ENCODE assay signal across 15 cellular contexts in the genomic region with DNA sequence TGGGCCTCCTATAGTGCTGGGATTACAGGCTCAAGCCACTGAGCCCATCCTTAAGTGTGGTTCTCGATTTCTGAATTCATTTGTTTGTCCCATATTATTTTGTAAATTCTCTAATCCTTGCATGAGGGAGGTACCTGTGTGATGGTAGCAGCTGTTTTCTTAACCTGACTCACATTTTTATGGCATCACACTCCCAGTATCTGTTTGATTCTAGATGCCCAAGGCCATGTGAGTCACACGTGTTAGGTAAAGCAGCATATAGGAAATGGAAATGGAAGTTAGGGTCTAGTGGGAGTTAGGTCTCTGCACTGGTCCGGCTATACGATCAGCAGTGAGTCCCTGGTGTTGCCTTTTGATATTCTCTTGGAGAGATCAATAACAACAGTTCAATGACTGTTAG.
"Had no signal": no experiment of that assay in that cellular context is flagged by ENCODE, and none has a peak within 500 bp of the region (broad histone marks: within the 10 kb centered on the region; RNA-seq: fewer than 3 reads in every experiment).

No MANE protein-coding gene starts in this region.

- H3K4me1 ChIP-seq: colonic mucosa, lower lobe of right lung, parathyroid adenoma, thyroid gland, uterus had no signal

- H3K27me3 ChIP-seq: colonic mucosa, thyroid gland, uterus had no signal

- DNase-seq: activated B cell treated with CpG ODN at 0.5 μM for 24 hours; activated CD4-positive, alpha-beta T cell treated with anti-CD3 and anti-CD28 coated beads, Interleukin-2, amount 10 ng/mL, durations not matched to agents 24 days and 14 days; activated naive CD4-positive, alpha-beta T cell treated with anti-CD3 and anti-CD28 coated beads, Interleukin-2, amount 50 U/mL, for 16 hours; central memory CD4-positive, alpha-beta T cell; colonic mucosa; foreskin melanocyte; left cardiac atrium; lower lobe of right lung; naive thymus-derived CD4-positive, alpha-beta T cell; stimulated activated CD4-positive, alpha-beta T cell treated with anti-CD3 and anti-CD28 coated beads, Interleukin-4, amount 100 ng/mL, for 1 hour; stimulated activated naive B cell treated with anti-CD40 and anti-IgM and Interleukin-4, amounts not matched to agents 10 μg/mL and 1 μg/mL and 100 μg/mL, for 72 hours; SW 1271; thyroid gland; uterus had no signal

- ATAC-seq: left cardiac atrium; lower lobe of right lung; naive thymus-derived CD4-positive, alpha-beta T cell; stimulated activated naive B cell treated with anti-CD40 and anti-IgM and Interleukin-4, amounts not matched to agents 10 μg/mL and 1 μg/mL and 100 μg/mL, for 72 hours had no signal

- H3K27ac ChIP-seq: colonic mucosa, lower lobe of right lung, parathyroid adenoma, thyroid gland, uterus had no signal
